12 cellular contexts compared by ENCODE assay signal in the genomic region with DNA sequence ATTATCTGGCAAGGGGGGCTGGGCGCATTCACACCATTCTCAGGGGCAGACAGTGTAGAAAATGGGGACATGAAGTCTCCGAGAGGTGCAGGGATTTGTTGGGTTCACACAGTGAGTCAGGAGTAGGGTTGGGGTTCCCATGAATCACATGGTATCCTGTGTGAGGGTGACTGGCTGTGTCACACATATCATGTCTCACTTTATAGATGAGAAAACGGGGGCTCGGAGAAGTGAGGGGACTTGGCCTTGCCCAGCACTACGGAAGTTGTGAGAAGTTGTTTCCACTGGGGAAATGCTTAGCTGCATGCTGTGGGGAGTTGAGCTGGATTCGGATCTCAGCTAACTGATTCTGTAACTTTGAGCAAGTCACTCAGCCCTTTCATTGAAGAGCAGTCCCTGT. TPM values are rescaled to one million over a fixed set of nuclear protein-coding genes. Genes with fewer than 3 reads are reported as not detected.
DNase-seq lines count a peak whose midpoint lies in the region; ATAC-seq and TF ChIP-seq lines count a peak whose summit lies in the region.
"Had no signal": no experiment of that assay in that cellular context is flagged by ENCODE, and none has a peak within 500 bp of the region (broad histone marks: within the 10 kb centered on the region; RNA-seq: fewer than 3 reads in every experiment).

No MANE protein-coding gene starts in this region.

- H3K4me3 ChIP-seq in parathyroid adenoma (ENCODE audit: low read depth, low read length), result no peak overlapping the region
- no peak overlapping the region for H3K4me3 ChIP-seq in A673 (ENCODE audit: low read depth, low read length, poor library complexity, severe bottlenecking)
- H3K4me3 ChIP-seq: pancreas, tibial artery had no signal

- DNase-seq in T-helper 1 cell (no peak), A673 (ENCODE audit: low spot score) (no peak), omental fat pad (ENCODE audit: low spot score) (no peak), T-helper 9 cell (no peak)
- DNase-seq in activated naive CD4-positive, alpha-beta T cell treated with anti-CD3 and anti-CD28 coated beads, Interleukin-2, amount 50 U/mL, for 72 hours (ENCODE audit: low spot score in 2 of 2), result peak in 1 of 2 donors; percentile 18

- no peaks in the 10 kb centered on the region for H3K36me3 ChIP-seq in parathyroid adenoma (ENCODE audit: control insufficient read depth, insufficient read depth, low read length)
- no peaks in the 10 kb centered on the region for H3K36me3 ChIP-seq in A673 (ENCODE audit: insufficient read depth, low read length, poor library complexity, severe bottlenecking)
- H3K36me3 ChIP-seq: pancreas, tibial artery had no signal

- H3K9me3 Mint-ChIP-seq in T-helper 1 cell treated with Interleukin-12 subunit alpha and Interleukin-12 subunit beta and Interleukin-4 antibody, amounts not matched to agents 30 μg/mL and 1 μg/mL, for 36 hours, result no peaks in the 10 kb centered on the region
- H3K9me3 Mint-ChIP-seq in activated naive CD4-positive, alpha-beta T cell treated with anti-CD3 and anti-CD28 coated beads, Interleukin-2, amount 50 U/mL, for 72 hours, result no peaks in the 10 kb centered on the region

- H3K9ac ChIP-seq in parathyroid adenoma, result no peak overlapping the region

- H3K4me1 Mint-ChIP-seq in T-helper 1 cell treated with Interleukin-12 subunit alpha and Interleukin-12 subunit beta and Interleukin-4 antibody, amounts not matched to agents 30 μg/mL and 1 μg/mL, for 36 hours (ENCODE audit: low read depth), result peaks cover 14% of the 10 kb centered on the region

- intact Hi-C loops in A673 (cut with micrococcal nuclease; ENCODE audit: unreplicated experiment), result no loop called here

- H3K27ac ChIP-seq in parathyroid adenoma, result no peak overlapping the region
- no peak overlapping the region for H3K27ac ChIP-seq in A673 (ENCODE audit: low read depth, low read length, poor library complexity, severe bottlenecking)
- H3K27ac ChIP-seq: 22Rv1, pancreas, tibial artery had no signal

- no peak overlapping the region for H3K27ac Mint-ChIP-seq in T-helper 1 cell treated with Interleukin-12 subunit alpha and Interleukin-12 subunit beta and Interleukin-4 antibody, amounts not matched to agents 30 μg/mL and 1 μg/mL, for 36 hours
- peak overlapping the region in 1 of 2 donors; percentile 2 for H3K27ac Mint-ChIP-seq in activated naive CD4-positive, alpha-beta T cell treated with anti-CD3 and anti-CD28 coated beads, Interleukin-2, amount 50 U/mL, for 72 hours

- no peaks in the 10 kb centered on the region for H3K36me3 Mint-ChIP-seq in T-helper 1 cell treated with Interleukin-12 subunit alpha and Interleukin-12 subunit beta and Interleukin-4 antibody, amounts not matched to agents 30 μg/mL and 1 μg/mL, for 36 hours (ENCODE audit: low read depth)
- no peaks in the 10 kb centered on the region for H3K36me3 Mint-ChIP-seq in activated naive CD4-positive, alpha-beta T cell treated with anti-CD3 and anti-CD28 coated beads, Interleukin-2, amount 50 U/mL, for 72 hours

- H3K9me3 ChIP-seq in parathyroid adenoma (ENCODE audit: control insufficient read depth, low read length), result no peaks in the 10 kb centered on the region
- no peaks in the 10 kb centered on the region for H3K9me3 ChIP-seq in A673 (ENCODE audit: low read depth, low read length, poor library complexity, severe bottlenecking)
- H3K9me3 ChIP-seq: pancreas, tibial artery had no signal

- no peak for TF ChIP-seq CTCF in parathyroid adenoma (IDR thresholded peaks at IDR 0.05)
- no peak for TF ChIP-seq CTCF in A673 (conservative IDR thresholded peaks at IDR 0.05; ENCODE audit: low read depth, low read length)
- no peak for TF ChIP-seq CTCF in omental fat pad (IDR thresholded peaks at IDR 0.05)

- CTCF ChIA-PET in A673 (lab: Charles Lee), result interaction anchor here (0.6 to 1.8 kb wide), 7 partner anchors 9 to 91 kb away, joined by 3 to 12 read pairs (median 5); a partner anchor contains a TSS

- peak; percentile 14 for ATAC-seq in HG03432 (IDR thresholded peaks at IDR 0.05; ENCODE audit: unreplicated experiment)
- peak; percentile 64 to 70 for ATAC-seq in activated naive CD4-positive, alpha-beta T cell treated with anti-CD3 and anti-CD28 coated beads, Interleukin-2, amount 50 U/mL, for 72 hours
- ATAC-seq in omental fat pad (ENCODE audit: low FRiP score), result no peak

- BruUV-seq in A673 (replicated peaks; lab: Mats Ljungman, UMichigan), result no TSS peak

- no peak overlapping the region for H2AFZ ChIP-seq in parathyroid adenoma

- peaks cover 5% of the 10 kb centered on the region for H3K27me3 Mint-ChIP-seq in T-helper 1 cell treated with Interleukin-12 subunit alpha and Interleukin-12 subunit beta and Interleukin-4 antibody, amounts not matched to agents 30 μg/mL and 1 μg/mL, for 36 hours (ENCODE audit: low read depth)

- H3K79me2 ChIP-seq in parathyroid adenoma, result no peaks in the 10 kb centered on the region

- POLR2A ChIA-PET in A673 (lab: Charles Lee; ENCODE audit: low non-redundant PET), result no interaction called here

- H3K4me1 ChIP-seq in parathyroid adenoma (peaks cover 14% of the 10 kb centered on the region), A673 (ENCODE audit: insufficient read depth, low read length, poor library complexity, severe bottlenecking) (peaks cover 6% of the 10 kb centered on the region)
- H3K4me1 ChIP-seq: pancreas had no signal

- no peaks in the 10 kb centered on the region for H3K27me3 ChIP-seq in parathyroid adenoma (ENCODE audit: control insufficient read depth, insufficient read depth, low read length)
- no peaks in the 10 kb centered on the region for H3K27me3 ChIP-seq in A673 (replicated peaks; ENCODE audit: insufficient read depth, low read depth, low read length, poor library complexity)
- H3K27me3 ChIP-seq: pancreas had no signal

- H3K4me3 Mint-ChIP-seq in T-helper 1 cell treated with Interleukin-12 subunit alpha and Interleukin-12 subunit beta and Interleukin-4 antibody, amounts not matched to agents 30 μg/mL and 1 μg/mL, for 36 hours, result peak overlapping the region; percentile 1

- H3K4me2 ChIP-seq in parathyroid adenoma (ENCODE audit: low read length), result peak overlapping the region; percentile 22

RNA-seq across cellular contexts. Expression of a gene that starts 4.2 kb away (rescaled TPM):
- total RNA-seq in activated naive CD4-positive, alpha-beta T cell treated with anti-CD3 and anti-CD28 coated beads, Interleukin-2, amount 50 U/mL, for 72 hours, result 1 to 10 TPM in 1 of 2 donors, under 1 TPM in 1; 0.14 to 1.1 TPM
- total RNA-seq in A673 (2021) (1.8 and 2.0 TPM in 2 replicates), omental fat pad (1 to 10 TPM in 1 of 4 donors, under 1 TPM in 1, not detected in 2; 0.19 to 1.2 TPM)

RNA-seq across cellular contexts. Expression of a gene that starts 7.4 kb away (rescaled TPM):
- total RNA-seq in activated naive CD4-positive, alpha-beta T cell treated with anti-CD3 and anti-CD28 coated beads, Interleukin-2, amount 50 U/mL, for 72 hours, result 100 to 1,000 TPM; 236 to 246 TPM
- 357 and 358 TPM in 2 replicates for total RNA-seq in A673 (2021)
- 100 to 1,000 TPM in 3 of 4 donors, 10 to 100 TPM in 1; 98.9 to 173 (median 140) TPM for total RNA-seq in omental fat pad

RNA-seq across cellular contexts. Expression of a gene that starts 18.5 kb away (rescaled TPM):
- total RNA-seq in activated naive CD4-positive, alpha-beta T cell treated with anti-CD3 and anti-CD28 coated beads, Interleukin-2, amount 50 U/mL, for 72 hours, result under 1 TPM in 1 of 2 donors, not detected in 1; 0.80 TPM
- total RNA-seq in A673 (2021) (not detected in 2 replicates), omental fat pad (under 1 TPM in 2 of 4 donors, not detected in 2; 0.24 to 0.69 TPM)
- total RNA-seq: frontal cortex had no signal

RNA-seq across cellular contexts. Expression of a gene that starts 25.3 kb away (rescaled TPM):
- total RNA-seq in activated naive CD4-positive, alpha-beta T cell treated with anti-CD3 and anti-CD28 coated beads, Interleukin-2, amount 50 U/mL, for 72 hours, result 100 to 1,000 TPM; 124 TPM
- total RNA-seq in A673 (2021) (75.7 and 79.1 TPM in 2 replicates), omental fat pad (10 to 100 TPM; 24.5 to 41.1 (median 38.0) TPM)

RNA-seq across cellular contexts. Expression of a gene that starts 32.9 kb away (rescaled TPM):
- under 1 TPM in 1 of 2 donors, not detected in 1; 0.43 TPM for total RNA-seq in activated naive CD4-positive, alpha-beta T cell treated with anti-CD3 and anti-CD28 coated beads, Interleukin-2, amount 50 U/mL, for 72 hours
- total RNA-seq in A673 (2021) (2.3 and 3.9 TPM in 2 replicates), omental fat pad (1 to 10 TPM in 2 of 4 donors, not detected in 2; 1.6 to 6.2 TPM)
- total RNA-seq: frontal cortex had no signal
